Comparison of ENCODE assay signal across 25 cellular contexts in the genomic region with DNA sequence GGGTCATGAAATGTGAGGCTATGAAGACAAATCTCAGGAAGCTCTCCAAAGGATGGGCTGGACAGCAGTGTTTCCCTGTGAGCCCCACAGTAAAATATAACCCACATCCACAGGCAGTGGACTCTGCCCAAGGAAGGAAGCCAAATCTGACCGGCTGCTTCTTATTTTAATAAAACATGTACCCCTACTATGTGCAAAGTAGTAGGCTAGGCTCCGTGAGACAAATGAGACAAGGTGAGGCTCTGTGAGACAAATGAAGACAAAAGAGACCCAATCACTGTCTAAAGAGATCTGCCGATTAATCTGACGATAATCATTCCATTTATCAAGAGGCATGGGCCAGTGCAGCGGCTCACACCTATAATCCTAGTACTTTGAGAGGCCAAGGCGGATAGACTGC. TPM values are rescaled to one million over a fixed set of nuclear protein-coding genes. Genes with fewer than 3 reads are reported as not detected.
DNase-seq lines count a peak whose midpoint lies in the region; ATAC-seq and TF ChIP-seq lines count a peak whose summit lies in the region.
"Had no signal": no experiment of that assay in that cellular context is flagged by ENCODE, and none has a peak within 500 bp of the region (broad histone marks: within the 10 kb centered on the region; RNA-seq: fewer than 3 reads in every experiment).

No MANE protein-coding gene starts in this region.

- H3K9me3 Mint-ChIP-seq in CD4-positive, CD25-positive, alpha-beta regulatory T cell, result peaks cover 0 to 2% (median 0%) of the 10 kb centered on the region in 7 donors
- no peaks in the 10 kb centered on the region for H3K9me3 Mint-ChIP-seq in GM23338
- no peaks in the 10 kb centered on the region for H3K9me3 Mint-ChIP-seq in endodermal cell
- no peaks in the 10 kb centered on the region for H3K9me3 Mint-ChIP-seq in neural progenitor cell
- H3K9me3 Mint-ChIP-seq in naive thymus-derived CD8-positive, alpha-beta T cell, result no peaks in the 10 kb centered on the region
- H3K9me3 Mint-ChIP-seq: central memory CD8-positive, alpha-beta T cell; stimulated activated memory B cell treated with anti-CD40 and anti-IgM and Interleukin-4, amounts not matched to agents 10 μg/mL and 1 μg/mL and 100 μg/mL, for 72 hours had no signal

- H3K9me2 ChIP-seq in GM23338 (ENCODE audit: insufficient read depth), result no peaks in the 10 kb centered on the region

- 93 to 95% methylated on average over 3 to 6 of the region's 6 CpGs for WGBS in endodermal cell (ENCODE audit: insufficient coverage in 1 of 2, insufficient read length in 1 of 2), 2 experiments

- H3K36me3 ChIP-seq in CD4-positive, CD25-positive, alpha-beta regulatory T cell (ENCODE audit: control insufficient read depth, insufficient read depth, low read length), result no peaks in the 10 kb centered on the region
- H3K36me3 ChIP-seq in GM23338 (ENCODE audit: insufficient read depth) (no peaks in the 10 kb centered on the region), endodermal cell (ENCODE audit: control insufficient read depth, insufficient read depth, low read length) (no peaks in the 10 kb centered on the region), neural progenitor cell (no peaks in the 10 kb centered on the region), vagina (no peaks in the 10 kb centered on the region)

- no peak overlapping the region for H3K4me3 ChIP-seq in CD4-positive, CD25-positive, alpha-beta regulatory T cell (ENCODE audit: low read depth, low read length)
- H3K4me3 ChIP-seq in GM23338 (peak overlapping the region; percentile 83; the same call in 1 of the 2 replicates), endodermal cell (ENCODE audit: low read length) (no peak overlapping the region), neural progenitor cell (no peak overlapping the region), vagina (no peak overlapping the region)
- H3K4me3 ChIP-seq: mucosa of descending colon had no signal

- no peak overlapping the region for H3K27ac Mint-ChIP-seq in CD4-positive, CD25-positive, alpha-beta regulatory T cell
- H3K27ac Mint-ChIP-seq in GM23338 (no peak overlapping the region), endodermal cell (no peak overlapping the region), neural progenitor cell (no peak overlapping the region)
- no peak overlapping the region for H3K27ac Mint-ChIP-seq in naive thymus-derived CD8-positive, alpha-beta T cell
- H3K27ac Mint-ChIP-seq: stimulated activated memory B cell treated with anti-CD40 and anti-IgM and Interleukin-4, amounts not matched to agents 10 μg/mL and 1 μg/mL and 100 μg/mL, for 72 hours; T-helper 17 cell had no signal

- H4K20me1 ChIP-seq in GM23338 (replicated peaks; ENCODE audit: insufficient read depth), result peaks cover 43% of the 10 kb centered on the region
- peaks cover 11% of the 10 kb centered on the region for H4K20me1 ChIP-seq in neural progenitor cell (ENCODE audit: low read depth)

- peaks cover 6% of the 10 kb centered on the region for H3K27me3 ChIP-seq in CD4-positive, CD25-positive, alpha-beta regulatory T cell (ENCODE audit: control insufficient read depth, insufficient read depth, low read length)
- H3K27me3 ChIP-seq in GM23338 (ENCODE audit: insufficient read depth) (peaks cover 14% of the 10 kb centered on the region; the same call in 1 of the 2 replicates), endodermal cell (ENCODE audit: control insufficient read depth, insufficient read depth, low read length, poor library complexity, severe bottlenecking) (peaks cover 14% of the 10 kb centered on the region), neural progenitor cell (peaks cover 55% of the 10 kb centered on the region), vagina (no peaks in the 10 kb centered on the region)

- H2AFZ ChIP-seq in GM23338 (no peak overlapping the region), neural progenitor cell (replicated peaks) (no peak overlapping the region)

- no peak for ATAC-seq in CD4-positive, CD25-positive, alpha-beta regulatory T cell (ENCODE audit: low read depth in 2 of 2)
- no peak for ATAC-seq in GM23338
- ATAC-seq in naive thymus-derived CD8-positive, alpha-beta T cell, result no peak
- ATAC-seq: mucosa of descending colon; PC-3; sciatic nerve; stimulated activated memory B cell treated with anti-CD40 and anti-IgM and Interleukin-4, amounts not matched to agents 10 μg/mL and 1 μg/mL and 100 μg/mL, for 72 hours; T-helper 17 cell had no signal

- DNase-seq in CD4-positive, CD25-positive, alpha-beta regulatory T cell, result no peak
- DNase-seq in GM23338 (ENCODE audit: low spot score) (no peak), endodermal cell (no peak), neural progenitor cell (ENCODE audit: low spot score) (no peak), vagina (ENCODE audit: extremely low spot score in 2 of 2) (no peak)
- DNase-seq in activated CD4-positive, CD25-positive, alpha-beta regulatory T cell treated with anti-CD3 and anti-CD28 coated beads, Interleukin-2, amount 50 U/mL, for 72 hours, result no peak
- DNase-seq in naive thymus-derived CD8-positive, alpha-beta T cell, result no peak
- DNase-seq: activated CD4-positive, alpha-beta T cell treated with anti-CD3 and anti-CD28 coated beads, Interleukin-2, amount 50 U/mL, for 4 hours; activated naive CD4-positive, alpha-beta T cell; DND-41; erythroblast; foreskin melanocyte; mucosa of descending colon; MV-4-11; NCI-H187; NCI-H774; occipital lobe; PC-3; SIG-M5; stimulated activated CD4-positive, alpha-beta T cell treated with anti-CD3 and anti-CD28 coated beads, Interleukin-1b, Interleukin-23, amount 100 ng/mL, for 48 hours; T-helper 17 cell had no signal

- intact Hi-C loops in vagina (cut with DNase I), result loop anchor here (10.0 kb wide), 1 partner anchor 57 kb away; the partner anchor contains the start of gene TCEA3

- POLR2A ChIA-PET in naive thymus-derived CD8-positive, alpha-beta T cell (lab: Charles Lee), result no interaction called here

- TF ChIP-seq CTCF in GM23338 (conservative IDR thresholded peaks at IDR 0.05; ENCODE audit: low read depth in 2 of 2) (no peak), endodermal cell (conservative IDR thresholded peaks at IDR 0.05) (no peak), neural progenitor cell (IDR thresholded peaks at IDR 0.05) (no peak), vagina (IDR thresholded peaks at IDR 0.05) (no peak)

- H3K27me3 Mint-ChIP-seq in CD4-positive, CD25-positive, alpha-beta regulatory T cell, result peaks cover 53% of the 10 kb centered on the region
- H3K27me3 Mint-ChIP-seq in GM23338 (ENCODE audit: insufficient read depth, low read depth, poor library complexity), result peaks cover 14% of the 10 kb centered on the region
- peaks cover 21% of the 10 kb centered on the region for H3K27me3 Mint-ChIP-seq in endodermal cell (ENCODE audit: insufficient read depth)
- peaks cover 9% of the 10 kb centered on the region for H3K27me3 Mint-ChIP-seq in neural progenitor cell (ENCODE audit: insufficient read depth, low read depth)
- peaks cover 0 to 11% (median 7%) of the 10 kb centered on the region in 5 donors for H3K27me3 Mint-ChIP-seq in naive thymus-derived CD8-positive, alpha-beta T cell

- H3K79me2 ChIP-seq in GM23338 (replicated peaks; ENCODE audit: insufficient read depth), result peaks cover 65% of the 10 kb centered on the region
- H3K79me2 ChIP-seq in neural progenitor cell (ENCODE audit: low read depth), result no peaks in the 10 kb centered on the region

- H3K36me3 Mint-ChIP-seq in CD4-positive, CD25-positive, alpha-beta regulatory T cell, result no peaks in the 10 kb centered on the region
- no peaks in the 10 kb centered on the region for H3K36me3 Mint-ChIP-seq in GM23338 (ENCODE audit: low read depth)
- peaks cover 9% of the 10 kb centered on the region for H3K36me3 Mint-ChIP-seq in endodermal cell (ENCODE audit: low read depth)
- peaks cover 8% of the 10 kb centered on the region for H3K36me3 Mint-ChIP-seq in neural progenitor cell
- H3K36me3 Mint-ChIP-seq in naive thymus-derived CD8-positive, alpha-beta T cell, result no peaks in the 10 kb centered on the region
- H3K36me3 Mint-ChIP-seq: stimulated activated memory B cell treated with anti-CD40 and anti-IgM and Interleukin-4, amounts not matched to agents 10 μg/mL and 1 μg/mL and 100 μg/mL, for 72 hours had no signal

- no peaks in the 10 kb centered on the region for H3K9me3 ChIP-seq in CD4-positive, CD25-positive, alpha-beta regulatory T cell (ENCODE audit: control insufficient read depth in 2 of 2, low read length in 2 of 2)
- no peaks in the 10 kb centered on the region for H3K9me3 ChIP-seq in endodermal cell (ENCODE audit: control insufficient read depth, low read length)
- H3K9me3 ChIP-seq in neural progenitor cell (ENCODE audit: low read depth), result no peaks in the 10 kb centered on the region
- H3K9me3 ChIP-seq in vagina, result no peaks in the 10 kb centered on the region
- H3K9me3 ChIP-seq: mucosa of descending colon had no signal

- peaks cover 8% of the 10 kb centered on the region; the same call in 1 of the 2 replicates for H3F3A ChIP-seq in GM23338 (replicated peaks; ENCODE audit: low read depth)
- peaks cover 27% of the 10 kb centered on the region for H3F3A ChIP-seq in neural progenitor cell (ENCODE audit: low read depth)

- H3K9ac ChIP-seq in endodermal cell (ENCODE audit: extremely low read depth, low read length, poor library complexity, severe bottlenecking) (no peak overlapping the region), neural progenitor cell (no peak overlapping the region)
- H3K9ac ChIP-seq: KMS-11 had no signal

- no peak overlapping the region for H3K27ac ChIP-seq in CD4-positive, CD25-positive, alpha-beta regulatory T cell (ENCODE audit: insufficient read depth, low read length, poor library complexity, severe bottlenecking)
- no peak overlapping the region for H3K27ac ChIP-seq in GM23338 (ENCODE audit: low read depth)
- H3K27ac ChIP-seq in endodermal cell (ENCODE audit: low read depth, low read length), result no peak overlapping the region
- no peak overlapping the region for H3K27ac ChIP-seq in neural progenitor cell
- no peak overlapping the region for H3K27ac ChIP-seq in vagina
- H3K27ac ChIP-seq: KMS-11 had no signal

- no peak for TF ChIP-seq POLR2A in vagina (IDR thresholded peaks at IDR 0.05)

- H3K4me1 ChIP-seq in CD4-positive, CD25-positive, alpha-beta regulatory T cell (ENCODE audit: control insufficient read depth, insufficient read depth, low read length, poor library complexity, severe bottlenecking), result peaks cover 21% of the 10 kb centered on the region
- peaks cover 43% of the 10 kb centered on the region for H3K4me1 ChIP-seq in GM23338 (ENCODE audit: insufficient read depth)
- peaks cover 4% of the 10 kb centered on the region for H3K4me1 ChIP-seq in endodermal cell (ENCODE audit: control insufficient read depth, insufficient read depth, low read length)
- H3K4me1 ChIP-seq in neural progenitor cell, result peaks cover 10% of the 10 kb centered on the region
- peaks cover 38% of the 10 kb centered on the region for H3K4me1 ChIP-seq in vagina

- H3K4me2 ChIP-seq in GM23338 (peak overlapping the region; percentile 92), neural progenitor cell (no peak overlapping the region)
- H3K4me2 ChIP-seq: KMS-11 had no signal

- H3K4me1 Mint-ChIP-seq in CD4-positive, CD25-positive, alpha-beta regulatory T cell, result peaks cover 7 to 26% (median 18%) of the 10 kb centered on the region in 4 donors
- H3K4me1 Mint-ChIP-seq in GM23338, result peaks cover 41% of the 10 kb centered on the region
- H3K4me1 Mint-ChIP-seq in endodermal cell, result peaks cover 19% of the 10 kb centered on the region
- H3K4me1 Mint-ChIP-seq in neural progenitor cell, result peaks cover 59% of the 10 kb centered on the region
- peaks cover 13 to 20% (median 18%) of the 10 kb centered on the region in 4 donors for H3K4me1 Mint-ChIP-seq in naive thymus-derived CD8-positive, alpha-beta T cell

- peak overlapping the region in 3 of 4 donors; percentile 27 to 95 (median 85) for H3K4me3 Mint-ChIP-seq in CD4-positive, CD25-positive, alpha-beta regulatory T cell
- peak overlapping the region; percentile 94 for H3K4me3 Mint-ChIP-seq in GM23338
- H3K4me3 Mint-ChIP-seq in endodermal cell, result peak overlapping the region; percentile 95
- H3K4me3 Mint-ChIP-seq in neural progenitor cell, result peak overlapping the region; percentile 93
- peak overlapping the region in 5 of 10 donors; percentile 1 to 88 (median 28) for H3K4me3 Mint-ChIP-seq in naive thymus-derived CD8-positive, alpha-beta T cell
- H3K4me3 Mint-ChIP-seq: stimulated activated memory B cell treated with anti-CD40 and anti-IgM and Interleukin-4, amounts not matched to agents 10 μg/mL and 1 μg/mL and 100 μg/mL, for 72 hours had no signal

RNA-seq across cellular contexts. Expression of gene ASAP3, which starts 2.1 kb away (rescaled TPM):
- total RNA-seq in CD4-positive, CD25-positive, alpha-beta regulatory T cell, result 2.3 TPM
- polyA plus RNA-seq in CD4-positive, CD25-positive, alpha-beta regulatory T cell, result under 1 TPM in 3 of 4 donors, not detected in 1; 0.23 to 0.57 (median 0.41) TPM
- 78.3 and 98.2 TPM in 2 replicates for total RNA-seq in GM23338 (2014; rRNA removed; shearing (Covaris generic))
- 28.0 and 31.3 TPM in 2 replicates for polyA plus RNA-seq in GM23338 (2016; fragmentation: Nextera tagmentation; extraction: Ambion mirVana)
- total RNA-seq in endodermal cell, result 10 to 100 TPM; 78.7 to 91.0 TPM
- polyA plus RNA-seq in endodermal cell (2013, experiment 1 of 2), result 63.5 TPM
- 57.5 TPM for polyA plus RNA-seq in endodermal cell (2013, experiment 2 of 2)
- total RNA-seq in neural progenitor cell (ENCODE audit: low replicate concordance), result 3.9 and 8.7 TPM in 2 replicates
- total RNA-seq in vagina, result 79.1 TPM
- total RNA-seq in naive thymus-derived CD8-positive, alpha-beta T cell, result 1 to 10 TPM; 2.3 to 2.5 TPM
- polyA plus RNA-seq in naive thymus-derived CD8-positive, alpha-beta T cell, result 1 to 10 TPM in 2 of 3 donors, under 1 TPM in 1; 0.61 to 1.2 (median 1.1) TPM

RNA-seq across cellular contexts. Expression of gene E2F2, which starts 49.1 kb away (rescaled TPM):
- total RNA-seq in CD4-positive, CD25-positive, alpha-beta regulatory T cell, result 13.8 TPM
- polyA plus RNA-seq in CD4-positive, CD25-positive, alpha-beta regulatory T cell, result 1 to 10 TPM; 2.3 to 7.1 (median 3.7) TPM
- 2.6 and 3.4 TPM in 2 replicates for total RNA-seq in GM23338 (2014; rRNA removed; shearing (Covaris generic))
- polyA plus RNA-seq in GM23338 (2016; fragmentation: Nextera tagmentation; extraction: Ambion mirVana), result 0.78 and 1.6 TPM in 2 replicates
- total RNA-seq in endodermal cell, result 1 to 10 TPM; 7.3 to 9.8 TPM
- 7.4 TPM for polyA plus RNA-seq in endodermal cell (2013, experiment 1 of 2)
- 7.7 TPM for polyA plus RNA-seq in endodermal cell (2013, experiment 2 of 2)
- 3.4 and 7.0 TPM in 2 replicates for total RNA-seq in neural progenitor cell (ENCODE audit: low replicate concordance)
- 2.9 TPM for total RNA-seq in vagina
- total RNA-seq in naive thymus-derived CD8-positive, alpha-beta T cell, result under 1 TPM; 0.10 to 0.14 TPM
- polyA plus RNA-seq in naive thymus-derived CD8-positive, alpha-beta T cell, result under 1 TPM in 2 of 3 donors, not detected in 1; 0.05 to 0.14 TPM

RNA-seq across cellular contexts. Expression of gene TCEA3, which starts 57.4 kb away (rescaled TPM):
- total RNA-seq in CD4-positive, CD25-positive, alpha-beta regulatory T cell, result 8.5 TPM
- polyA plus RNA-seq in CD4-positive, CD25-positive, alpha-beta regulatory T cell, result 10 to 100 TPM in 2 of 4 donors, 1 to 10 TPM in 2; 7.7 to 23.2 (median 12.4) TPM
- total RNA-seq in GM23338 (2014; rRNA removed; shearing (Covaris generic)), result not detected in 2 replicates
- 0.19 TPM in 1 of 2 replicates, not detected in the other for polyA plus RNA-seq in GM23338 (2016; fragmentation: Nextera tagmentation; extraction: Ambion mirVana)
- total RNA-seq in endodermal cell, result 1 to 10 TPM; 4.0 to 4.7 TPM
- 2.4 TPM for polyA plus RNA-seq in endodermal cell (2013, experiment 1 of 2)
- polyA plus RNA-seq in endodermal cell (2013, experiment 2 of 2), result 2.2 TPM
- total RNA-seq in neural progenitor cell (ENCODE audit: low replicate concordance), result 0.53 and 0.54 TPM in 2 replicates
- total RNA-seq in vagina, result 26.5 TPM
- 10 to 100 TPM; 32.4 to 37.7 TPM for total RNA-seq in naive thymus-derived CD8-positive, alpha-beta T cell
- polyA plus RNA-seq in naive thymus-derived CD8-positive, alpha-beta T cell, result 10 to 100 TPM; 22.5 to 44.4 (median 30.1) TPM
